In the genomic region with DNA sequence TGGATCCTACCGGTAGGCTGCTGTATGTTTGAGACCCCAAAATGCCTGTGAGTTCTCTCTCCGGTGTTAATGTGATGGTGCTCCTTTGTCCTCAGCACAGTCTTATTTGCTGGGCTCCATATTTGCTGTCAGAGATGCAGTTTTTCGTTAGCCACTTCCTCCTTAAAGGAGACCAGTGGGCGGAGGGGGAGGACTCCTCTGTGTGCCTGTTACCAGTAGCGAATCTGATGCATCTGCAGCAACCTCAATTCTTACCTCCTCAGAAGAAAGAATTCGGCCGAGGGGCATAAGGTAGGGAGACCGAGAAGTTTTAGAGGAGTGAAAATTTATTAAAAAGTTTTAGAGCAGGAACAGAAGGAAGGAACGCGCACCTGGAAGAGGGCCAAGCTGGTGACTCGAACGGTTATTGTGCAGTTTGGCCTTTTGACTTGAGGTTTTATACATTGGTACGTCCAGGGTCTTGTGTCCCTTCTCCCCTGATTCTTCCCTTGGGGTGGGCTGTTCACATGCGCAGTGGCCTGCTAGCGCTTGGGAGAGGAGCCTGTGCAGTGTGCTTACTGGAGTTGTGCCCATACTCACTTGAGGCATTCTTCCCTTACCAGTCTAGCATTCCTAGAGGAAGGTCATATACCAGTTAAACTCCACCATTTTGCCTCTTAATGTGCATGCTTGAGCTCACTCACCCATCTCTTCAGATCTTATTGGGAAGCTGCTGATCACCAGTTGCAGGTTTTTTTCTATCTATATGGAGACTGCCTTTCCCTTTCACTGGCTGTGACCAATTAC, we compare ENCODE assay signal across 23 cellular contexts. TPM values are rescaled to one million over a fixed set of nuclear protein-coding genes. Genes with fewer than 3 reads are reported as not detected.
A peak's percentile ranks its signal among the peaks of the same experiment; 100 is the strongest.
DNase-seq lines count a peak whose midpoint lies in the region; ATAC-seq and TF ChIP-seq lines count a peak whose summit lies in the region.
"Had no signal": no experiment of that assay in that cellular context is flagged by ENCODE, and none has a peak within 500 bp of the region (broad histone marks: within the 10 kb centered on the region; RNA-seq: fewer than 3 reads in every experiment).

No MANE protein-coding gene starts in this region.

- H3K9me2 ChIP-seq in SK-N-SH = no peaks in the 10 kb centered on the region

- ATAC-seq in SK-N-SH treated with all-trans-retinoic acid at 6 μM for 48 hours (no peak), HG02973 (IDR thresholded peaks at IDR 0.05; ENCODE audit: unreplicated experiment) (no peak)
- no peak for ATAC-seq in activated T-cell treated with anti-CD3 and anti-CD28 coated beads, Interleukin-2, amount 50 U/mL, for 72 hours (replicated peaks in 1 of 2)
- ATAC-seq: heart left ventricle, K562 had no signal

- H3K36me3 ChIP-seq in SK-N-SH (replicated peaks in 1 of 2; ENCODE audit: control insufficient read depth in 1 of 2, insufficient read depth in 2 of 2, low read length in 1 of 2) (peaks cover 0 to 2% of the 10 kb centered on the region in 2 experiments), ectodermal cell (ENCODE audit: control insufficient read depth, insufficient read depth, low read length) (no peaks in the 10 kb centered on the region)
- H3K36me3 ChIP-seq: heart left ventricle, right atrium auricular region had no signal

- no peaks in the 10 kb centered on the region for H3K27me3 Mint-ChIP-seq in nephron progenitor cell (ENCODE audit: low read depth, poor library complexity)
- H3K27me3 Mint-ChIP-seq in activated T-cell treated with anti-CD3 and anti-CD28 coated beads, Interleukin-2, amount 50 U/mL, for 72 hours (ENCODE audit: low read depth) = no peaks in the 10 kb centered on the region
- H3K27me3 Mint-ChIP-seq: activated CD4-positive, alpha-beta T cell treated with anti-CD3 and anti-CD28 coated beads, Interleukin-2, amount 10 ng/mL, durations not matched to agents 7 days and 5 days; central memory CD8-positive, alpha-beta T cell had no signal

- H3K9me3 ChIP-seq in SK-N-SH (no peaks in the 10 kb centered on the region), ectodermal cell (ENCODE audit: control insufficient read depth, low read length) (no peaks in the 10 kb centered on the region)
- H3K9me3 ChIP-seq: right atrium auricular region had no signal

- DNase-seq in SK-N-SH (no peak), Kasumi-1 (lab: John Stamatoyannopoulos, UW) (peak; percentile 72 to 83), nephron progenitor cell (no peak), KBM-7 (no peak)
- no peak for DNase-seq in activated T-cell treated with anti-CD3 and anti-CD28 coated beads, Interleukin-2, amount 50 U/mL, for 72 hours
- DNase-seq: 8988T; activated CD4-positive, alpha-beta T cell treated with anti-CD3 and anti-CD28 coated beads, Interleukin-2, amount 10 ng/mL, durations not matched to agents 7 days and 5 days; activated CD8-positive, alpha-beta memory T cell treated with anti-CD3 and anti-CD28 coated beads, Interleukin-2, amount 50 U/mL, for 4 hours; activated gamma-delta T cell; heart left ventricle; immature natural killer cell; NCI-H1092; NCI-H1930; NCI-H345; SHP77; stimulated activated CD4-positive, alpha-beta T cell treated with anti-CD3 and anti-CD28 coated beads, Interleukin-12 subunit alpha, Interleukin-12 subunit beta, amount 100 ng/mL, for 4 hours; T-helper 1 cell had no signal

- H3K27me3 ChIP-seq in SK-N-SH (ENCODE audit: insufficient read depth) (no peaks in the 10 kb centered on the region), ectodermal cell (ENCODE audit: control insufficient read depth, insufficient read depth, low read length, poor library complexity, severe bottlenecking) (no peaks in the 10 kb centered on the region)
- H3K27me3 ChIP-seq: heart left ventricle, right atrium auricular region had no signal

- no peak overlapping the region for H3K27ac ChIP-seq in SK-N-SH (ENCODE audit: low read depth in 2 of 2, low read length in 1 of 2)
- H3K27ac ChIP-seq in ectodermal cell (ENCODE audit: insufficient read depth, low read depth, low read length, poor library complexity, severe bottlenecking) = peak overlapping the region; percentile 26
- H3K27ac ChIP-seq: heart left ventricle, right atrium auricular region had no signal

- peaks cover 7% of the 10 kb centered on the region for H3F3A ChIP-seq in SK-N-SH (replicated peaks; ENCODE audit: insufficient read depth)

- H3K4me2 ChIP-seq in SK-N-SH = no peak overlapping the region

- POLR2A ChIA-PET in SK-N-SH (lab: Yijun Ruan, JAX) = no interaction called here

- H3K79me2 ChIP-seq in SK-N-SH (ENCODE audit: insufficient read depth) = peaks cover 90% of the 10 kb centered on the region

- 94% methylated on average over 15 of the region's 15 CpGs for WGBS in SK-N-SH (ENCODE audit: low lambda C conversion rate)
- 86 to 91% methylated on average over 15 of the region's 15 CpGs for WGBS in ectodermal cell, 2 experiments

- CTCF ChIA-PET in SK-N-SH (lab: Yijun Ruan, JAX) = interaction anchor here (1.3 kb wide), 1 partner anchor 41 kb away, joined by 4 read pairs; no protein-coding TSS in a partner anchor

- H4K20me1 ChIP-seq in SK-N-SH (ENCODE audit: insufficient read depth) = peaks cover 76% of the 10 kb centered on the region

- peaks cover 9% of the 10 kb centered on the region for H3K9me3 Mint-ChIP-seq in nephron progenitor cell
- H3K9me3 Mint-ChIP-seq in activated T-cell treated with anti-CD3 and anti-CD28 coated beads, Interleukin-2, amount 50 U/mL, for 72 hours = peaks cover 0 to 1% of the 10 kb centered on the region in 2 donors
- H3K9me3 Mint-ChIP-seq: activated CD4-positive, alpha-beta T cell treated with anti-CD3 and anti-CD28 coated beads, Interleukin-2, amount 10 ng/mL, durations not matched to agents 7 days and 5 days had no signal

- no peak overlapping the region for H3K4me3 ChIP-seq in SK-N-SH (ENCODE audit: low read depth in 2 of 2, low read length in 1 of 2)
- no peak overlapping the region for H3K4me3 ChIP-seq in ectodermal cell (ENCODE audit: insufficient read depth, low read depth, low read length)
- H3K4me3 ChIP-seq: heart left ventricle, K562, right atrium auricular region had no signal

- H3K4me1 Mint-ChIP-seq in nephron progenitor cell = peaks cover 13% of the 10 kb centered on the region
- H3K4me1 Mint-ChIP-seq in activated T-cell treated with anti-CD3 and anti-CD28 coated beads, Interleukin-2, amount 50 U/mL, for 72 hours (ENCODE audit: low read depth) = peaks cover 11% of the 10 kb centered on the region
- H3K4me1 Mint-ChIP-seq: central memory CD8-positive, alpha-beta T cell had no signal

- TF ChIP-seq RAD21 in SK-N-SH (IDR thresholded peaks at IDR 0.05; ENCODE audit: low read length) = no peak

- H3K9ac ChIP-seq in SK-N-SH = no peak overlapping the region

- peak overlapping the region; percentile 86 for H3K27ac Mint-ChIP-seq in nephron progenitor cell
- no peak overlapping the region for H3K27ac Mint-ChIP-seq in activated T-cell treated with anti-CD3 and anti-CD28 coated beads, Interleukin-2, amount 50 U/mL, for 72 hours
- H3K27ac Mint-ChIP-seq: activated CD4-positive, alpha-beta T cell treated with anti-CD3 and anti-CD28 coated beads, Interleukin-2, amount 10 ng/mL, durations not matched to agents 7 days and 5 days; immature natural killer cell had no signal

- H3K4me1 ChIP-seq in SK-N-SH (ENCODE audit: control insufficient read depth in 1 of 2, insufficient read depth in 2 of 2, low read depth in 1 of 2, low read length in 1 of 2) = peaks cover 7 to 17% of the 10 kb centered on the region in 2 experiments
- H3K4me1 ChIP-seq in ectodermal cell (ENCODE audit: control insufficient read depth, insufficient read depth, low read length) = peaks cover 7% of the 10 kb centered on the region
- H3K4me1 ChIP-seq: right atrium auricular region had no signal

- H3K36me3 Mint-ChIP-seq in nephron progenitor cell (ENCODE audit: low read depth) = peaks cover 39% of the 10 kb centered on the region
- peaks cover 0 to 2% of the 10 kb centered on the region in 2 donors for H3K36me3 Mint-ChIP-seq in activated T-cell treated with anti-CD3 and anti-CD28 coated beads, Interleukin-2, amount 50 U/mL, for 72 hours (ENCODE audit: insufficient read depth in 2 of 2)
- H3K36me3 Mint-ChIP-seq: immature natural killer cell had no signal

- no peak overlapping the region for H2AFZ ChIP-seq in SK-N-SH (ENCODE audit: low read depth)

- TF ChIP-seq EP300 in SK-N-SH (IDR thresholded peaks at IDR 0.05; ENCODE audit: borderline replicate concordance in 1 of 2, low read depth in 1 of 2, low read length in 1 of 2) = no peak

- in situ Hi-C loops in KBM-7 (cut with MboI; ENCODE audit: low pct_unique_long_range_greater_than_20kb, low sequenced_read_pairs) = no loop called here

- no peak overlapping the region for H3K4me3 Mint-ChIP-seq in nephron progenitor cell
- H3K4me3 Mint-ChIP-seq in activated T-cell treated with anti-CD3 and anti-CD28 coated beads, Interleukin-2, amount 50 U/mL, for 72 hours = peak overlapping the region in 1 of 2 donors; percentile 65
- H3K4me3 Mint-ChIP-seq: activated CD4-positive, alpha-beta T cell treated with anti-CD3 and anti-CD28 coated beads, Interleukin-2, amount 10 ng/mL, durations not matched to agents 7 days and 5 days; central memory CD8-positive, alpha-beta T cell had no signal

- TF ChIP-seq CTCF in SK-N-SH (IDR thresholded peaks at IDR 0.05) = no peak
- no peak for TF ChIP-seq CTCF in nephron progenitor cell (IDR thresholded peaks at IDR 0.05)

TF ChIP-seq in SK-N-SH, 30 proteins besides CTCF, POLR2A, EP300 and RAD21:
- TF ChIP-seq NFIC (IDR thresholded peaks at IDR 0.05; ENCODE audit: borderline replicate concordance) = 0 out of 2 replicates have a peak, but pooled peaks have one; percentile 22
- TF ChIP-seq FOSL2 (IDR thresholded peaks at IDR 0.05; ENCODE audit: borderline replicate concordance, low read depth) = no peak
- no peak for TF ChIP-seq FOXJ3 (CRISPR knock-in tag; IDR thresholded peaks at IDR 0.05)

TF ChIP-seq in SK-N-SH treated with all-trans-retinoic acid at 6 μM for 48 hours, 23 proteins besides CTCF, POLR2A, EP300 and RAD21 (continues in another document):
- TF ChIP-seq ARNTL (CRISPR knock-in tag; IDR thresholded peaks at IDR 0.05; ENCODE audit: borderline replicate concordance, low read depth) (no peak), ZNF565 (CRISPR knock-in tag; conservative IDR thresholded peaks at IDR 0.05; ENCODE audit: low read depth) (no peak), RARB (CRISPR knock-in tag; IDR thresholded peaks at IDR 0.05) (no peak), CSDC2 (CRISPR knock-in tag; IDR thresholded peaks at IDR 0.05) (no peak), TOX (CRISPR knock-in tag; IDR thresholded peaks at IDR 0.05; ENCODE audit: borderline replicate concordance) (no peak), TCF4 (CRISPR knock-in tag; IDR thresholded peaks at IDR 0.05; ENCODE audit: borderline replicate concordance) (no peak), BACH2 (CRISPR knock-in tag; IDR thresholded peaks at IDR 0.05; ENCODE audit: borderline replicate concordance) (no peak)

RNA-seq across cellular contexts. Expression of a gene that starts 49.5 kb away (rescaled TPM):
- 67.4 and 69.1 TPM in 2 replicates for polyA plus RNA-seq in SK-N-SH (2012; rRNA removed)
- 81.2 and 125 TPM in 2 replicates for polyA plus RNA-seq in SK-N-SH (2012; cell fraction: cytosol; rRNA removed)
- polyA plus RNA-seq in SK-N-SH (2012; cell fraction: nucleus; rRNA removed) = 24.5 and 39.9 TPM in 2 replicates
- 41.6 TPM for polyA plus RNA-seq in ectodermal cell (2013, experiment 1 of 4)
- 40.0 TPM for polyA plus RNA-seq in ectodermal cell (2013, experiment 2 of 4)
- polyA plus RNA-seq in ectodermal cell (2013, experiment 3 of 4) = 36.4 TPM
- 37.7 TPM for polyA plus RNA-seq in ectodermal cell (2013, experiment 4 of 4)
- 1 to 10 TPM; 4.0 to 4.4 TPM for total RNA-seq in activated T-cell treated with anti-CD3 and anti-CD28 coated beads, Interleukin-2, amount 50 U/mL, for 72 hours

Comparison
In these comparisons a context has a peak if more than half of its experiments do, and no peak if none do; other contexts are left out.
1. DNase-seq: peak in Kasumi-1 (2 of 2); none in SK-N-SH (single experiment), nephron progenitor cell (single experiment), KBM-7 (single experiment) and activated T-cell treated with anti-CD3 and anti-CD28 coated beads, Interleukin-2, amount 50 U/mL, for 72 hours (0 of 2).